ENCODE assay signal across 27 cellular contexts in the genomic region with DNA sequence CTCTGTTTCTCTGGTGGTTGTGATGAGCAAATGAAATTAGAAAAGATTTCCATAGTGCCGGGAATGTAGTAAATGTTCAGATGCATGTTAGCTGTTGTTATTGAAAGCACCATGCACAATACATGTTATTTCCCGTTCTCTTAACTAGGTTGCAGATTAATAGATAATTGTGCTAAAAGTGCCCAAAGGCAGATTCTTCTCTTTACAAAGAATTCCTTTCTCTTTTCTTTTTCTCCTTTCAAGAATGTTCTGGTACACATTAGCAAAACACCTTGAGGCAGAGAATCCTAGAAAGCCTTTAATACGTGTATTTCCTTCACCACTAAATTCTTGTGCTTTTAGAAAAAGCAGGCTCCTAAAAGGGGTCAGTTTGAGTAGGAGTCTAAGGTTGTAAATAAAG.
"Had no signal": no experiment of that assay in that cellular context is flagged by ENCODE, and none has a peak within 500 bp of the region (broad histone marks: within the 10 kb centered on the region; RNA-seq: fewer than 3 reads in every experiment).

No MANE protein-coding gene starts in this region.

- DNase-seq: head of caudate nucleus; hippocampal formation; kidney; left colon; left lung; lower lobe of right lung; naive thymus-derived CD8-positive, alpha-beta T cell; occipital lobe; psoas muscle; stimulated activated CD4-positive, alpha-beta T cell treated with anti-CD3 and anti-CD28 coated beads, Interleukin-12 subunit alpha, Interleukin-12 subunit beta, amount 100 ng/mL, for 4 hours; stimulated activated CD4-positive, alpha-beta T cell treated with anti-CD3 and anti-CD28 coated beads, Interleukin-15, amount 100 ng/mL, for 24 hours; stimulated activated CD4-positive, alpha-beta T cell treated with anti-CD3 and anti-CD28 coated beads, Interleukin-2, amount 100 ng/mL, for 24 hours; stimulated activated CD4-positive, alpha-beta T cell treated with anti-CD3 and anti-CD28 coated beads, Interleukin-4, amount 100 ng/mL, for 1 hour; stimulated activated naive B cell treated with anti-CD40 and anti-IgM and Interleukin-4, amounts not matched to agents 10 μg/mL and 1 μg/mL and 100 μg/mL, for 72 hours; stimulated activated naive CD8-positive, alpha-beta T cell treated with anti-CD3 and anti-CD28 coated beads, Interleukin-15, Interleukin-2, amounts not matched to agents 100 U/mL and 50 U/mL, for 24 hours; stomach; testis; thyroid gland; transverse colon; uterus had no signal

- H3K4me3 Mint-ChIP-seq: naive thymus-derived CD8-positive, alpha-beta T cell; nephron; neural crest cell; stimulated activated naive B cell treated with anti-CD40 and anti-IgM and Interleukin-4, amounts not matched to agents 10 μg/mL and 1 μg/mL and 100 μg/mL, for 72 hours had no signal

- H3K36me3 ChIP-seq: left lung, lower lobe of right lung, neutrophil, right atrium auricular region, stomach, thyroid gland, transverse colon, uterus had no signal

- H3K27ac ChIP-seq: left lung, lower lobe of right lung, neutrophil, parathyroid adenoma, psoas muscle, right atrium auricular region, skin epidermis, stomach, testis, thyroid gland, transverse colon, uterus had no signal

- ATAC-seq: left colon; left lung; lower lobe of right lung; naive thymus-derived CD8-positive, alpha-beta T cell; psoas muscle; sciatic nerve; stimulated activated naive B cell treated with anti-CD40 and anti-IgM and Interleukin-4, amounts not matched to agents 10 μg/mL and 1 μg/mL and 100 μg/mL, for 72 hours; stimulated activated naive CD8-positive, alpha-beta T cell treated with anti-CD3 and anti-CD28 coated beads, Interleukin-15, Interleukin-2, amounts not matched to agents 100 U/mL and 50 U/mL, for 24 hours had no signal

- H3K36me3 Mint-ChIP-seq: naive thymus-derived CD8-positive, alpha-beta T cell; stimulated activated naive B cell treated with anti-CD40 and anti-IgM and Interleukin-4, amounts not matched to agents 10 μg/mL and 1 μg/mL and 100 μg/mL, for 72 hours had no signal

- H3K79me2 ChIP-seq: parathyroid adenoma had no signal

- H3K27me3 Mint-ChIP-seq: naive thymus-derived CD8-positive, alpha-beta T cell; stimulated activated naive B cell treated with anti-CD40 and anti-IgM and Interleukin-4, amounts not matched to agents 10 μg/mL and 1 μg/mL and 100 μg/mL, for 72 hours had no signal

- H3K9me3 ChIP-seq: left lung, lower lobe of right lung, neutrophil, psoas muscle, right atrium auricular region, stomach, testis, thyroid gland, transverse colon, uterus had no signal

- H3K9ac ChIP-seq: parathyroid adenoma had no signal

- H3K9me3 Mint-ChIP-seq: naive thymus-derived CD8-positive, alpha-beta T cell; nephron; neural crest cell; stimulated activated naive B cell treated with anti-CD40 and anti-IgM and Interleukin-4, amounts not matched to agents 10 μg/mL and 1 μg/mL and 100 μg/mL, for 72 hours had no signal

- H3K27ac Mint-ChIP-seq: stimulated activated naive B cell treated with anti-CD40 and anti-IgM and Interleukin-4, amounts not matched to agents 10 μg/mL and 1 μg/mL and 100 μg/mL, for 72 hours had no signal

- H2AFZ ChIP-seq: parathyroid adenoma had no signal

- H3K4me1 ChIP-seq: thyroid gland, uterus had no signal

- FAIRE-seq: kidney had no signal

- H3K4me3 ChIP-seq: left lung, lower lobe of right lung, psoas muscle, right atrium auricular region, skin epidermis, stomach, testis, thyroid gland, transverse colon, uterus had no signal

- H3K27me3 ChIP-seq: left lung, neutrophil, right atrium auricular region, stomach, testis, thyroid gland, transverse colon, uterus had no signal
